ENCODE assay signal across 1 cellular context in the genomic region with DNA sequence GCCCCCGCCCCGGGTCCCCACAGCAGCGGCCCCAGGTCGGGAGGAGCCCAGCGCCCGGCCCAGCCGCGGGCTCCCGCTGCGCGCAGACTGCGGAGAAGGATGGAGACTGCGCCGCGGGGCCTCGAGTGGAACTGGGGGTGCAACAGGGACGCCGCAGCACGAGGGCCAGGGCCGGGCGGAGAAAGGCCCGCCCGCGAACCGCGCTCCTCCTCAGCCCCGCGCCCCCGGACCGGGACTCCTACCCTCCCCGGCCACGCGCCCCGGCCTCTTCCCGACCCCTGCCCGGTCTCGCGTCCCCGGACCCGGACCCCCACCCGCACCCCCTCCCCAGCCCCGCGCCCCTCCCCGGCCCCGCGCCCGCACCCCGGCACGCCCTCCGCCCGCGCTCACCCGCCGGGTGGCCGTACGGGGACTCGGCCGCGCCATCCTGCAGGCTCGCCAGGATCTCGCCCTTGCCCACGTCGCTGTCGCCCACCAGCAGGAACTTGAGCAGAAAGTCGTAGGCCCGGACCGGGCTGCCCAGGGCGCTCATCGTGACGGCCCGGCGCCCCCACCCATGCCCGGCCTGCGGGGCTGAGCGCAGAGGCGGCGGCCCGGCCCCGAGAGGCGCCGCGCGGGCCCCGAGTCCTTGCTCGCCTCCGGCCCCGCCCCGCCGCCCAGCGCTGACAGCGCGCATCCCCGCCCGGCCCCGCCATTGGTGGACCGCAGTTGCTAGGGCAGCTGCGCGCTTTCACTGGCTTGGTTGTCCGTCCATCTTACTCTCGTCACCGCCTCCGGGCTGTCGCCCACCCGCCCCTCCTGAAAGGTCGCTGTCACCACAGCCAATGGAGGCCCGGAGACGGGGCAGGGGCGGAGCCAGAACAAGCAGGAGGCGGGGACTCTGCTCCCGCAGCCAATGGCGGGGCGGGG.
A peak's percentile ranks its signal among the peaks of the same experiment; 100 is the strongest.
TF ChIP-seq lines count a peak whose summit lies in the region.

A gene with protein sequence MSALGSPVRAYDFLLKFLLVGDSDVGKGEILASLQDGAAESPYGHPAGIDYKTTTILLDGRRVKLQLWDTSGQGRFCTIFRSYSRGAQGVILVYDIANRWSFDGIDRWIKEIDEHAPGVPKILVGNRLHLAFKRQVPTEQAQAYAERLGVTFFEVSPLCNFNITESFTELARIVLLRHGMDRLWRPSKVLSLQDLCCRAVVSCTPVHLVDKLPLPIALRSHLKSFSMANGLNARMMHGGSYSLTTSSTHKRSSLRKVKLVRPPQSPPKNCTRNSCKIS (minus strand): TSS at position 634 of the 909 bp plus-strand sequence. CDS start 102 bp downstream, at position 532.

TF ChIP-seq in HepG2, 621 proteins besides CTCF, POLR2A, EP300 and RAD21 (continued from another document and continues in another):
- TF ChIP-seq LRRFIP1 (CRISPR knock-in tag; conservative IDR thresholded peaks at IDR 0.05): no peak
- TF ChIP-seq ZNF414 (CRISPR knock-in tag; IDR thresholded peaks at IDR 0.05): no peak
- no peak for TF ChIP-seq GPBP1L1 (CRISPR knock-in tag; IDR thresholded peaks at IDR 0.05)
- no peak for TF ChIP-seq ZSCAN12 (CRISPR knock-in tag; IDR thresholded peaks at IDR 0.05)
- TF ChIP-seq ZNF75D (CRISPR knock-in tag; IDR thresholded peaks at IDR 0.05; ENCODE audit: borderline replicate concordance): no peak
- no peak for TF ChIP-seq ZNF333 (CRISPR knock-in tag; IDR thresholded peaks at IDR 0.05; ENCODE audit: borderline replicate concordance)
- no peak for TF ChIP-seq SOX13 (IDR thresholded peaks at IDR 0.05)
- no peak for TF ChIP-seq SOX13 (CRISPR knock-in tag; conservative IDR thresholded peaks at IDR 0.05 in 1 of 2, IDR thresholded peaks at IDR 0.05 in 1 of 2)
- peak; percentile 96 for TF ChIP-seq RFX5 (IDR thresholded peaks at IDR 0.05; ENCODE audit: low read depth, low read length)
- TF ChIP-seq DMAP1 (CRISPR knock-in tag; IDR thresholded peaks at IDR 0.05): no peak
- peak; percentile 32 for TF ChIP-seq ZSCAN31 (CRISPR knock-in tag; IDR thresholded peaks at IDR 0.05; ENCODE audit: low read depth)
- TF ChIP-seq SKI (IDR thresholded peaks at IDR 0.05; ENCODE audit: partially characterized antibody): no peak
- TF ChIP-seq ZBTB49 (CRISPR knock-in tag; IDR thresholded peaks at IDR 0.05; ENCODE audit: borderline replicate concordance): no peak
- TF ChIP-seq NKX3-1 (CRISPR knock-in tag; IDR thresholded peaks at IDR 0.05): no peak
- TF ChIP-seq NFYC (CRISPR knock-in tag; IDR thresholded peaks at IDR 0.05): peak; percentile 91
- no peak for TF ChIP-seq MAFK (conservative IDR thresholded peaks at IDR 0.05 in 1 of 2, IDR thresholded peaks at IDR 0.05 in 1 of 2; ENCODE audit: low read length in 2 of 2)
- no peak for TF ChIP-seq KLF13 (CRISPR knock-in tag; IDR thresholded peaks at IDR 0.05)
- peak; percentile 94 for TF ChIP-seq PBX2 (CRISPR knock-in tag; IDR thresholded peaks at IDR 0.05)
- TF ChIP-seq ZNF660 (CRISPR knock-in tag; IDR thresholded peaks at IDR 0.05; ENCODE audit: borderline replicate concordance, low read depth): no peak
- no peak for TF ChIP-seq SNRNP70 (IDR thresholded peaks at IDR 0.05; ENCODE audit: low read depth, low read length)
- no peak for TF ChIP-seq JUNB (CRISPR knock-in tag; IDR thresholded peaks at IDR 0.05; ENCODE audit: borderline replicate concordance)
- no peak for TF ChIP-seq ZNF253 (CRISPR knock-in tag; IDR thresholded peaks at IDR 0.05; ENCODE audit: borderline replicate concordance)
- TF ChIP-seq ZZZ3 (CRISPR knock-in tag; IDR thresholded peaks at IDR 0.05; ENCODE audit: borderline replicate concordance): no peak
- peak; percentile 76; the same call in 1 of the 2 replicates for TF ChIP-seq MAZ (IDR thresholded peaks at IDR 0.05; ENCODE audit: borderline replicate concordance, low read depth, low read length)
- TF ChIP-seq MAZ (CRISPR knock-in tag; IDR thresholded peaks at IDR 0.05; ENCODE audit: low read depth): 0 out of 2 replicates have a peak, but pooled peaks have one; percentile 4
- TF ChIP-seq ZNF124 (CRISPR knock-in tag; IDR thresholded peaks at IDR 0.05): no peak
- peak; percentile 11; the same call in 1 of the 2 replicates for TF ChIP-seq TOPORS (CRISPR knock-in tag; IDR thresholded peaks at IDR 0.05)
- no peak for TF ChIP-seq ZBTB20 (CRISPR knock-in tag; IDR thresholded peaks at IDR 0.05; ENCODE audit: borderline replicate concordance, low read depth)
- TF ChIP-seq GFI1 (CRISPR knock-in tag; IDR thresholded peaks at IDR 0.05; ENCODE audit: borderline replicate concordance): no peak
- TF ChIP-seq, protein P1, sequence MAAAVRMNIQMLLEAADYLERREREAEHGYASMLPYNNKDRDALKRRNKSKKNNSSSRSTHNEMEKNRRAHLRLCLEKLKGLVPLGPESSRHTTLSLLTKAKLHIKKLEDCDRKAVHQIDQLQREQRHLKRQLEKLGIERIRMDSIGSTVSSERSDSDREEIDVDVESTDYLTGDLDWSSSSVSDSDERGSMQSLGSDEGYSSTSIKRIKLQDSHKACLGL (CRISPR knock-in tag; IDR thresholded peaks at IDR 0.05): 0 out of 2 replicates have a peak, but pooled peaks have one; percentile 9
- peak; percentile 64; the same call in 1 of the 2 replicates for TF ChIP-seq GABPB1 (CRISPR knock-in tag; IDR thresholded peaks at IDR 0.05)
- TF ChIP-seq ZNF775 (CRISPR knock-in tag; IDR thresholded peaks at IDR 0.05; ENCODE audit: borderline replicate concordance): no peak
- no peak for TF ChIP-seq ZNF260 (CRISPR knock-in tag; IDR thresholded peaks at IDR 0.05; ENCODE audit: borderline replicate concordance, low read depth)
- TF ChIP-seq NBN (conservative IDR thresholded peaks at IDR 0.05): no peak
- no peak for TF ChIP-seq KLF16 (CRISPR knock-in tag; IDR thresholded peaks at IDR 0.05)
- no peak for TF ChIP-seq MXD3 (CRISPR knock-in tag; IDR thresholded peaks at IDR 0.05)
- TF ChIP-seq, protein P2, sequence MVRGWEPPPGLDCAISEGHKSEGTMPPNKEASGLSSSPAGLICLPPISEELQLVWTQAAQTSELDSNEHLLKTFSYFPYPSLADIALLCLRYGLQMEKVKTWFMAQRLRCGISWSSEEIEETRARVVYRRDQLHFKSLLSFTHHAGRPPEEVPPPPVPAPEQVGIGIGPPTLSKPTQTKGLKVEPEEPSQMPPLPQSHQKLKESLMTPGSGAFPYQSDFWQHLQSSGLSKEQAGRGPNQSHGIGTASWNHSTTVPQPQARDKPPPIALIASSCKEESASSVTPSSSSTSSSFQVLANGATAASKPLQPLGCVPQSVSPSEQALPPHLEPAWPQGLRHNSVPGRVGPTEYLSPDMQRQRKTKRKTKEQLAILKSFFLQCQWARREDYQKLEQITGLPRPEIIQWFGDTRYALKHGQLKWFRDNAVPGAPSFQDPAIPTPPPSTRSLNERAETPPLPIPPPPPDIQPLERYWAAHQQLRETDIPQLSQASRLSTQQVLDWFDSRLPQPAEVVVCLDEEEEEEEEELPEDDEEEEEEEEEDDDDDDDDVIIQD (CRISPR knock-in tag; IDR thresholded peaks at IDR 0.05; ENCODE audit: low read depth): no peak
- TF ChIP-seq IKZF5 (CRISPR knock-in tag; IDR thresholded peaks at IDR 0.05): no peak
- no peak for TF ChIP-seq ZNF770 (CRISPR knock-in tag; IDR thresholded peaks at IDR 0.05)
- no peak for TF ChIP-seq ZFP62 (CRISPR knock-in tag; IDR thresholded peaks at IDR 0.05)
- TF ChIP-seq ZNF441 (CRISPR knock-in tag; IDR thresholded peaks at IDR 0.05; ENCODE audit: borderline replicate concordance): no peak
- TF ChIP-seq ZNF737 (CRISPR knock-in tag; IDR thresholded peaks at IDR 0.05; ENCODE audit: borderline replicate concordance): no peak
- TF ChIP-seq PAF1 (CRISPR knock-in tag; IDR thresholded peaks at IDR 0.05): no peak
- TF ChIP-seq ZNF768 (CRISPR knock-in tag; IDR thresholded peaks at IDR 0.05): no peak
- no peak for TF ChIP-seq FOXM1 (CRISPR knock-in tag; IDR thresholded peaks at IDR 0.05)
- no peak for TF ChIP-seq FOSL2 (CRISPR knock-in tag; IDR thresholded peaks at IDR 0.05)
